9 cellular contexts compared by ENCODE assay signal in genomic region chr2:88658890-88659881, GRCh38. TPM values are rescaled to one million over a fixed set of nuclear protein-coding genes. Genes with fewer than 3 reads are reported as not detected.
DNase-seq lines count a peak whose midpoint lies in the region; ATAC-seq and TF ChIP-seq lines count a peak whose summit lies in the region.
"Had no signal": no experiment of that assay in that cellular context is flagged by ENCODE, and none has a peak within 500 bp of the region (broad histone marks: within the 10 kb centered on the region; RNA-seq: fewer than 3 reads in every experiment).

No MANE protein-coding gene starts in this region.

- peak overlapping the region in 1 of 3 donors; percentile 32 for H3K4me3 ChIP-seq in breast epithelium
- H3K4me3 ChIP-seq in left lung: no peak overlapping the region
- H3K4me3 ChIP-seq: BLaER1 treated with 17β-estradiol and CSF1 and Interleukin-3, amounts not matched to agents 10 nM and 100 nM had no signal

- H3K4me1 ChIP-seq in breast epithelium: no peaks in the 10 kb centered on the region
- H3K4me1 ChIP-seq in left lung: peaks cover 5% of the 10 kb centered on the region in 2 donors
- H3K4me1 ChIP-seq: BLaER1 treated with 17β-estradiol and CSF1 and Interleukin-3, amounts not matched to agents 10 nM and 100 nM had no signal

- intact Hi-C loops in Right ventricle myocardium inferior (cut with DNase I) (loop anchor here (2.0 kb wide), 1 partner anchor 32 kb away; the partner anchor contains the start of gene EIF2AK3), cardiac septum (cut with DNase I) (loop anchor here (1.0 to 2.0 kb wide), 2 partner anchors 32 to 58 kb away; partner anchors contain the start of gene EIF2AK3), breast epithelium (cut with DNase I; ENCODE audit: low total_unique reads) (no loop called here), left lung (cut with DNase I) (no loop called here)

- H3K9me3 ChIP-seq in breast epithelium (no peaks in the 10 kb centered on the region), left lung (no peaks in the 10 kb centered on the region)

- H3K27ac ChIP-seq in breast epithelium (peak overlapping the region; percentile 72 to 86), left lung (peak overlapping the region; percentile 45 to 49)
- H3K27ac ChIP-seq: BLaER1 treated with 17β-estradiol and CSF1 and Interleukin-3, amounts not matched to agents 10 nM and 100 nM had no signal

- TF ChIP-seq CTCF in breast epithelium (IDR thresholded peaks at IDR 0.05) (no peak), left lung (IDR thresholded peaks at IDR 0.05) (no peak)

- H3K27me3 ChIP-seq in breast epithelium (no peaks in the 10 kb centered on the region), left lung (no peaks in the 10 kb centered on the region)
- H3K27me3 ChIP-seq: BLaER1 treated with 17β-estradiol and CSF1 and Interleukin-3, amounts not matched to agents 10 nM and 100 nM had no signal

- no peaks in the 10 kb centered on the region for H3K36me3 ChIP-seq in breast epithelium
- no peaks in the 10 kb centered on the region for H3K36me3 ChIP-seq in left lung
- H3K36me3 ChIP-seq: BLaER1 treated with 17β-estradiol and CSF1 and Interleukin-3, amounts not matched to agents 10 nM and 100 nM had no signal

- DNase-seq in Right ventricle myocardium inferior (ENCODE audit: missing footprints): no peak
- DNase-seq in cardiac septum (ENCODE audit: low spot score): no peak
- DNase-seq in breast epithelium (ENCODE audit: low spot score in 2 of 2): peak in 1 of 2 donors; percentile 59
- no peak for DNase-seq in left lung
- DNase-seq in kidney glomerular epithelial cell (lab: John Stamatoyannopoulos, UW): no peak
- DNase-seq in NCI-H2227 (lab: John Stamatoyannopoulos, UW; ENCODE audit: unreplicated experiment): no peak
- DNase-seq in T1000 (lab: John Stamatoyannopoulos, UW): no peak

- ATAC-seq in Right ventricle myocardium inferior (peak; percentile 86), left lung (peak; percentile 66), GM18858 (IDR thresholded peaks at IDR 0.05; ENCODE audit: unreplicated experiment) (no peak)

- no peak for TF ChIP-seq POLR2A in breast epithelium (IDR thresholded peaks at IDR 0.05)

RNA-seq across cellular contexts. Expression of gene EIF2AK3, which starts 31.9 kb away (rescaled TPM):
- 4.3 TPM for total RNA-seq in Right ventricle myocardium inferior
- total RNA-seq in cardiac septum: 20.7 TPM
- total RNA-seq in breast epithelium: 10 to 100 TPM; 18.1 to 39.1 (median 34.4) TPM
- 10 to 100 TPM; 27.1 to 29.0 TPM for total RNA-seq in left lung

RNA-seq across cellular contexts. Expression of gene RPIA, which starts 32.3 kb away (rescaled TPM):
- total RNA-seq in Right ventricle myocardium inferior: 15.8 TPM
- 10.5 TPM for total RNA-seq in cardiac septum
- total RNA-seq in breast epithelium: 10 to 100 TPM in 2 of 3 donors, 1 to 10 TPM in 1; 9.9 to 15.4 (median 10.4) TPM
- 10 to 100 TPM; 16.0 to 18.5 TPM for total RNA-seq in left lung

Comparison
In these comparisons a context has a peak if more than half of its experiments do, and no peak if none do; other contexts are left out.
1. intact Hi-C loops: an anchor here in Right ventricle myocardium inferior (2.0 kb wide) and cardiac septum (1.0 to 2.0 kb wide); none called in breast epithelium and left lung.